ENCODE assay signal across 8 cellular contexts in the genomic region with DNA sequence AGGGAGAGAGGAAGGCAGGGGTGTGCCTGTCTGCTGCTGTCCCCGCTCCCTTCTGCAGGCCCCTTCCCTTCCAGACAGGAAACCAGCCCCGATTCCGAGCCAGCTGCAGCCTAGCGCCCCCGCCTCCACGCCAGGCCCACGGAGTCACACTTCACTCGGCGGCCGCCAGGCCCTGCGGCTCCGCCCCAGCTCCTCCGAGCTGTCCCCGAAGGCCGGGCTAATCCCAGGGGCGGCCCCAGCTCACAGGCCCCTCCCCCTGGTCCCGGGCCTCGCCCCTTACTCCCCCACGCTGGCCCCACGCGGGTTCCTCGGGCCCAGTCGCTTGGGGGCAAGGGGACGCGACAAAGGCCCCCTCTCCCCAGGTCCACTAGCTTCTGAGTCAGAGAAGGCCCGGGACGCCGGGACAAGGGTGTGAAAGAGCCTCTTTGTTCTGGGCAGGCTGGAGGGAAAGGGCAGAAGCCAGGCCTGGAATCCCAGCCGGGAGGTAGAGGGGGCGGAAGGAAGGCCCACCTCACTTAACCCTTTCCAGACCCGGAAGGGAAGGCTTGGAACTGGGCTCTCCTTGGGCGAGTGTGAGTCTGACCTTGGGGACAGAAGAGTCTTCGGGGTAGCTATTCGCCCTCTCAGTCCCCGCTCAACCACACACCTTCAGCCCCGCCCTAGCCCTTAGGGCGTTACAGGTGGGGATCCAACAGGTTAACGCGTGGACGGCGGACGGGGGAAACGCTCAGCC.
A peak's percentile ranks its signal among the peaks of the same experiment; 100 is the strongest.
DNase-seq lines count a peak whose midpoint lies in the region; ATAC-seq and TF ChIP-seq lines count a peak whose summit lies in the region.

No MANE protein-coding gene starts in this region.

- H3K4me2 ChIP-seq in DOHH2 (ENCODE audit: low read length), result peak overlapping the region; percentile 69

- peak overlapping the region; percentile 90 for H3K9ac ChIP-seq in NT2/D1 (ENCODE audit: insufficient read length, low read depth)

- no peak for TF ChIP-seq CTCF in DOHH2 (IDR thresholded peaks at IDR 0.05; ENCODE audit: low read depth, low read length, poor library complexity, severe bottlenecking)
- no peak for TF ChIP-seq CTCF in GM20000 (IDR thresholded peaks at IDR 0.05; ENCODE audit: extremely low read depth, missing control alignments)

- peak overlapping the region; percentile 66 for H3K4me3 ChIP-seq in DOHH2 (ENCODE audit: low read length)
- peak overlapping the region; percentile 78 for H3K4me3 ChIP-seq in NT2/D1 (ENCODE audit: insufficient read length, low read depth)
- H3K4me3 ChIP-seq in neuron (ENCODE audit: low read length), result peak overlapping the region; percentile 57

- H3K36me3 ChIP-seq in DOHH2 (ENCODE audit: control insufficient read depth, low read length), result no peaks in the 10 kb centered on the region
- peaks cover 29% of the 10 kb centered on the region for H3K36me3 ChIP-seq in NT2/D1 (ENCODE audit: insufficient read depth, insufficient read length, low read length)
- no peaks in the 10 kb centered on the region for H3K36me3 ChIP-seq in neuron (ENCODE audit: insufficient read depth, low read length)

- DNase-seq in GM20000 (ENCODE audit: low spot score) (peak; percentile 98), NT2/D1 (ENCODE audit: low read depth, low spot score) (no peak), globus pallidus (ENCODE audit: low spot score) (peak; percentile 96)
- DNase-seq in activated naive CD4-positive, alpha-beta T cell treated with anti-CD3 and anti-CD28 coated beads, Interleukin-2, amount 50 U/mL, for 16 hours, result peak; percentile 53
- no peak for DNase-seq in effector CD4-positive, alpha-beta T cell

- H3K27me3 ChIP-seq in DOHH2 (ENCODE audit: control insufficient read depth, low read length) (peaks cover 27% of the 10 kb centered on the region), NT2/D1 (ENCODE audit: insufficient read depth, insufficient read length) (no peaks in the 10 kb centered on the region), neuron (ENCODE audit: insufficient read depth, low read length) (no peaks in the 10 kb centered on the region)

- ATAC-seq in HG03558 (IDR thresholded peaks at IDR 0.05; ENCODE audit: extremely low read depth, unreplicated experiment), result peak; percentile 70

- no peaks in the 10 kb centered on the region for H3K79me2 ChIP-seq in DOHH2 (ENCODE audit: control insufficient read depth, low read length)

- peak overlapping the region; percentile 92 for H2AFZ ChIP-seq in neuron (ENCODE audit: low read depth, low read length)

- H3K27ac ChIP-seq in DOHH2 (ENCODE audit: low read depth, low read length), result no peak overlapping the region

- H4K20me1 ChIP-seq in DOHH2 (ENCODE audit: control insufficient read depth, insufficient read depth, low read depth, low read length), result no peaks in the 10 kb centered on the region

- H3K4me1 ChIP-seq in DOHH2 (ENCODE audit: control insufficient read depth, low read length) (peaks cover 47% of the 10 kb centered on the region), NT2/D1 (ENCODE audit: insufficient read depth, insufficient read length) (peaks cover 9% of the 10 kb centered on the region), neuron (ENCODE audit: insufficient read depth, low read length) (peaks cover 20% of the 10 kb centered on the region)

- no peaks in the 10 kb centered on the region for H3F3A ChIP-seq in DOHH2 (ENCODE audit: control insufficient read depth, insufficient read depth)

- no peaks in the 10 kb centered on the region for H3K9me2 ChIP-seq in DOHH2 (replicated peaks; ENCODE audit: control insufficient read depth, low read length)

- H3K9me3 ChIP-seq in DOHH2 (ENCODE audit: control insufficient read depth, insufficient read depth, low read length), result no peaks in the 10 kb centered on the region
- no peaks in the 10 kb centered on the region for H3K9me3 ChIP-seq in NT2/D1 (ENCODE audit: insufficient read depth, low read length)
- H3K9me3 ChIP-seq in neuron (ENCODE audit: low read length), result no peaks in the 10 kb centered on the region

Comparison
In these comparisons a context has a peak if more than half of its experiments do, and no peak if none do; other contexts are left out.
1. DNase-seq: peak in GM20000 (single experiment), activated naive CD4-positive, alpha-beta T cell treated with anti-CD3 and anti-CD28 coated beads, Interleukin-2, amount 50 U/mL, for 16 hours (single experiment) and globus pallidus (single experiment); none in NT2/D1 (single experiment) and effector CD4-positive, alpha-beta T cell (single experiment).
2. Peak in every context shown above with its lines, with median percentiles within 50 percentile points of each other: H3K4me3 ChIP-seq.